In genomic region chr6:126811307-126811706, GRCh38 we compare ENCODE assay signal across 17 cellular contexts.
A peak's percentile ranks its signal among the peaks of the same experiment; 100 is the strongest.
DNase-seq lines count a peak whose midpoint lies in the region; TF ChIP-seq lines count a peak whose summit lies in the region.
"Had no signal": no experiment of that assay in that cellular context is flagged by ENCODE, and none has a peak within 500 bp of the region (broad histone marks: within the 10 kb centered on the region; RNA-seq: fewer than 3 reads in every experiment).

No MANE protein-coding gene starts in this region.

- TF ChIP-seq CTCF in fibroblast of villous mesenchyme (IDR thresholded peaks at IDR 0.05; ENCODE audit: insufficient read depth, low read depth, low read length) = no peak

- no peak overlapping the region for H3K4me3 ChIP-seq in fibroblast of villous mesenchyme (ENCODE audit: low read depth, low read length)
- H3K4me3 ChIP-seq: GM23338, SJSA1, thyroid gland had no signal

- in situ Hi-C loops in G401 (cut with HindIII; ENCODE audit: low sequenced_read_pairs) = no loop called here

- peak; percentile 23 for DNase-seq in G401 (ENCODE audit: low spot score)
- DNase-seq in astrocyte of the hippocampus (ENCODE audit: low read depth, low spot score) = peak; percentile 67
- DNase-seq in fibroblast of villous mesenchyme (ENCODE audit: low read depth) = peak; percentile 44
- DNase-seq in pons (ENCODE audit: low spot score) = peak; percentile 14
- no peak for DNase-seq in SHP77 treated with DMSO at 0.1 percent for 48 hours (lab: John Stamatoyannopoulos, UW)
- DNase-seq in putamen (ENCODE audit: low spot score) = no peak
- DNase-seq in NAMALWA (ENCODE audit: low spot score) = no peak
- no peak for DNase-seq in NCI-H2029 (lab: John Stamatoyannopoulos, UW)
- DNase-seq: activated CD4-positive, alpha-beta T cell treated with anti-CD3 and anti-CD28 coated beads for 1 hour; activated CD8-positive, alpha-beta memory T cell treated with anti-CD3 and anti-CD28 coated beads, Interleukin-2, amount 10 ng/mL, durations not matched to agents 7 days and 5 days; midbrain; NCI-H2029 treated with DMSO at 0.1 percent for 48 hours; NCI-H510A treated with DMSO at 0.1 percent for 48 hours; nucleus accumbens had no signal

Comparison
In these comparisons a context has a peak if more than half of its experiments do, and no peak if none do; other contexts are left out.
1. DNase-seq: peak in G401 (single experiment), astrocyte of the hippocampus (single experiment), fibroblast of villous mesenchyme (single experiment) and pons (single experiment); none in SHP77 treated with DMSO at 0.1 percent for 48 hours (single experiment), putamen (single experiment), NAMALWA (single experiment) and NCI-H2029 (single experiment).